ENCODE assay signal across 1 cellular context in genomic region chr12:87847147-87847546, GRCh38.
TF ChIP-seq lines count a peak whose summit lies in the region.

No MANE protein-coding gene starts in this region.

TF ChIP-seq in IMR-90, 13 proteins besides CTCF, POLR2A, EP300 and RAD21 (continued from another document):
- TF ChIP-seq USF2 (IDR thresholded peaks at IDR 0.05; ENCODE audit: low read depth, low read length) (no peak), RCOR1 (IDR thresholded peaks at IDR 0.05; ENCODE audit: insufficient replicate concordance, low read length) (no peak), BHLHE40 (IDR thresholded peaks at IDR 0.05; ENCODE audit: low read depth, low read length) (no peak), MAFK (IDR thresholded peaks at IDR 0.05; ENCODE audit: low read depth, low read length) (no peak), MAZ (IDR thresholded peaks at IDR 0.05; ENCODE audit: borderline replicate concordance, low read depth, low read length) (no peak), SMC3 (IDR thresholded peaks at IDR 0.05; ENCODE audit: low read depth, low read length) (no peak), CEBPB (IDR thresholded peaks at IDR 0.05; ENCODE audit: low read depth, low read length) (no peak), ELK1 (IDR thresholded peaks at IDR 0.05; ENCODE audit: borderline replicate concordance, low read depth, low read length) (no peak), RFX5 (IDR thresholded peaks at IDR 0.05; ENCODE audit: low read depth, low read length) (no peak)
TF ChIP-seq in IMR-90: peak in this region for 0.
